ENCODE assay signal across 11 cellular contexts in genomic region chr15:64858136-64858535, GRCh38. TPM values are rescaled to one million over a fixed set of nuclear protein-coding genes. Genes with fewer than 3 reads are reported as not detected.
DNase-seq lines count a peak whose midpoint lies in the region; ATAC-seq and TF ChIP-seq lines count a peak whose summit lies in the region.
"Had no signal": no experiment of that assay in that cellular context is flagged by ENCODE, and none has a peak within 500 bp of the region (broad histone marks: within the 10 kb centered on the region; RNA-seq: fewer than 3 reads in every experiment).

No MANE protein-coding gene starts in this region.

- H3K27me3 Mint-ChIP-seq in GM23338 (ENCODE audit: insufficient read depth, low read depth, poor library complexity) (peaks cover 17% of the 10 kb centered on the region), immature natural killer cell (ENCODE audit: low read depth in 3 of 3) (peaks cover 0 to 4% (median 3%) of the 10 kb centered on the region in 3 donors)
- H3K27me3 Mint-ChIP-seq in activated T-cell treated with anti-CD3 and anti-CD28 coated beads, Interleukin-2, amount 50 U/mL, for 4 hours (ENCODE audit: low read depth): no peaks in the 10 kb centered on the region
- H3K27me3 Mint-ChIP-seq: activated naive CD8-positive, alpha-beta T cell treated with anti-CD3 and anti-CD28 coated beads for 36 hours had no signal

- H3K27me3 ChIP-seq in GM23338 (ENCODE audit: insufficient read depth) (no peaks in the 10 kb centered on the region), SJCRH30 (no peaks in the 10 kb centered on the region), BE2C (no peaks in the 10 kb centered on the region)

- H3K27ac Mint-ChIP-seq in GM23338 (peak overlapping the region; percentile 20; the same call in 1 of the 2 replicates), immature natural killer cell (peak overlapping the region; percentile 80 to 91 (median 84))
- H3K27ac Mint-ChIP-seq in stimulated activated effector memory CD8-positive, alpha-beta T cell treated with anti-CD3 and anti-CD28 coated beads, Interleukin-12 subunit alpha, Interleukin-12 subunit beta, amount 100 ng/mL, for 72 hours: peak overlapping the region; percentile 93
- H3K27ac Mint-ChIP-seq: activated naive CD8-positive, alpha-beta T cell treated with anti-CD3 and anti-CD28 coated beads for 36 hours had no signal

- peaks cover 47% of the 10 kb centered on the region for H3K4me1 Mint-ChIP-seq in GM23338
- H3K4me1 Mint-ChIP-seq in immature natural killer cell: peaks cover 66 to 72% of the 10 kb centered on the region in 2 donors
- peaks cover 68% of the 10 kb centered on the region for H3K4me1 Mint-ChIP-seq in stimulated activated effector memory CD8-positive, alpha-beta T cell treated with anti-CD3 and anti-CD28 coated beads, Interleukin-12 subunit alpha, Interleukin-12 subunit beta, amount 100 ng/mL, for 72 hours
- H3K4me1 Mint-ChIP-seq in activated T-cell treated with anti-CD3 and anti-CD28 coated beads, Interleukin-2, amount 50 U/mL, for 4 hours (ENCODE audit: low read depth): peaks cover 48% of the 10 kb centered on the region

- H3K4me3 Mint-ChIP-seq in GM23338 (no peak overlapping the region), immature natural killer cell (peak overlapping the region; percentile 62 to 75 (median 66))
- peak overlapping the region; percentile 37 for H3K4me3 Mint-ChIP-seq in stimulated activated effector memory CD8-positive, alpha-beta T cell treated with anti-CD3 and anti-CD28 coated beads, Interleukin-12 subunit alpha, Interleukin-12 subunit beta, amount 100 ng/mL, for 72 hours
- no peak overlapping the region for H3K4me3 Mint-ChIP-seq in activated T-cell treated with anti-CD3 and anti-CD28 coated beads, Interleukin-2, amount 50 U/mL, for 4 hours
- H3K4me3 Mint-ChIP-seq: activated naive CD8-positive, alpha-beta T cell treated with anti-CD3 and anti-CD28 coated beads for 36 hours had no signal

- no peaks in the 10 kb centered on the region for H3K9me2 ChIP-seq in GM23338 (ENCODE audit: insufficient read depth)

- peaks cover 12% of the 10 kb centered on the region; the same call in 1 of the 2 replicates for H3K36me3 ChIP-seq in GM23338 (ENCODE audit: insufficient read depth)
- H3K36me3 ChIP-seq in SJCRH30: peaks cover 38% of the 10 kb centered on the region
- peaks cover 6% of the 10 kb centered on the region; the same call in 1 of the 2 replicates for H3K36me3 ChIP-seq in BE2C

- peak overlapping the region; percentile 74; the same call in 1 of the 2 replicates for H3K27ac ChIP-seq in GM23338 (ENCODE audit: low read depth)
- peak overlapping the region; percentile 95; the same call in 1 of the 2 replicates for H3K27ac ChIP-seq in SJCRH30
- H3K27ac ChIP-seq: WERI-Rb-1 had no signal

- H3F3A ChIP-seq in GM23338 (replicated peaks; ENCODE audit: low read depth): 0 out of 2 replicates have a peak, but pooled peaks cover 6% of the 10 kb centered on the region

- H3K79me2 ChIP-seq in GM23338 (replicated peaks; ENCODE audit: insufficient read depth): peaks cover 44% of the 10 kb centered on the region

- H3K9me3 Mint-ChIP-seq in GM23338 (no peaks in the 10 kb centered on the region), immature natural killer cell (no peaks in the 10 kb centered on the region)
- no peaks in the 10 kb centered on the region for H3K9me3 Mint-ChIP-seq in stimulated activated effector memory CD8-positive, alpha-beta T cell treated with anti-CD3 and anti-CD28 coated beads, Interleukin-12 subunit alpha, Interleukin-12 subunit beta, amount 100 ng/mL, for 72 hours
- no peaks in the 10 kb centered on the region for H3K9me3 Mint-ChIP-seq in activated T-cell treated with anti-CD3 and anti-CD28 coated beads, Interleukin-2, amount 50 U/mL, for 4 hours
- H3K9me3 Mint-ChIP-seq: activated naive CD8-positive, alpha-beta T cell treated with anti-CD3 and anti-CD28 coated beads for 36 hours had no signal

- DNase-seq in GM23338 (ENCODE audit: low spot score) (no peak), SJCRH30 (no peak), immature natural killer cell (peak; percentile 35 to 66 (median 45)), BE2C (no peak)
- no peak for DNase-seq in stimulated activated effector memory CD8-positive, alpha-beta T cell treated with anti-CD3 and anti-CD28 coated beads, Interleukin-12 subunit alpha, Interleukin-12 subunit beta, amount 100 ng/mL, for 72 hours (ENCODE audit: low spot score in 2 of 2)
- no peak for DNase-seq in stimulated activated CD4-positive, alpha-beta T cell treated with anti-CD3 and anti-CD28 coated beads, Interleukin-2, amount 100 ng/mL, for 48 hours
- DNase-seq in activated T-cell treated with anti-CD3 and anti-CD28 coated beads, Interleukin-2, amount 50 U/mL, for 4 hours: no peak
- DNase-seq: activated naive CD8-positive, alpha-beta T cell treated with anti-CD3 and anti-CD28 coated beads for 36 hours; NCI-H82; WERI-Rb-1 had no signal

- peaks cover 32% of the 10 kb centered on the region for H3K4me1 ChIP-seq in GM23338 (ENCODE audit: insufficient read depth)
- peaks cover 32% of the 10 kb centered on the region for H3K4me1 ChIP-seq in SJCRH30
- H3K4me1 ChIP-seq in BE2C: peaks cover 15% of the 10 kb centered on the region

- peaks cover 77% of the 10 kb centered on the region for H3K36me3 Mint-ChIP-seq in GM23338 (ENCODE audit: low read depth)
- peaks cover 0 to 27% (median 0%) of the 10 kb centered on the region in 3 donors for H3K36me3 Mint-ChIP-seq in immature natural killer cell
- peaks cover 98% of the 10 kb centered on the region for H3K36me3 Mint-ChIP-seq in stimulated activated effector memory CD8-positive, alpha-beta T cell treated with anti-CD3 and anti-CD28 coated beads, Interleukin-12 subunit alpha, Interleukin-12 subunit beta, amount 100 ng/mL, for 72 hours
- H3K36me3 Mint-ChIP-seq in activated T-cell treated with anti-CD3 and anti-CD28 coated beads, Interleukin-2, amount 50 U/mL, for 4 hours (ENCODE audit: insufficient read depth): peaks cover 11% of the 10 kb centered on the region

- H4K20me1 ChIP-seq in GM23338 (replicated peaks; ENCODE audit: insufficient read depth): peaks cover 12% of the 10 kb centered on the region

- TF ChIP-seq CTCF in GM23338 (conservative IDR thresholded peaks at IDR 0.05; ENCODE audit: low read depth in 2 of 2) (no peak), BE2C (IDR thresholded peaks at IDR 0.05; ENCODE audit: low read depth, low read length) (no peak)

- H3K4me3 ChIP-seq in GM23338: no peak overlapping the region
- no peak overlapping the region for H3K4me3 ChIP-seq in SJCRH30
- H3K4me3 ChIP-seq in BE2C (ENCODE audit: low read depth, low read length): no peak overlapping the region

- H3K9me3 ChIP-seq in SJCRH30 (replicated peaks) (no peaks in the 10 kb centered on the region), BE2C (no peaks in the 10 kb centered on the region)

- ATAC-seq in GM23338 (no peak), HG02852 (IDR thresholded peaks at IDR 0.05; ENCODE audit: unreplicated experiment) (no peak)
- ATAC-seq in stimulated activated effector memory CD8-positive, alpha-beta T cell treated with anti-CD3 and anti-CD28 coated beads, Interleukin-12 subunit alpha, Interleukin-12 subunit beta, amount 100 ng/mL, for 72 hours: no peak
- ATAC-seq in activated T-cell treated with anti-CD3 and anti-CD28 coated beads, Interleukin-2, amount 50 U/mL, for 4 hours: no peak

- H2AFZ ChIP-seq in GM23338: no peak overlapping the region

- no peak overlapping the region for H3K4me2 ChIP-seq in GM23338

RNA-seq across cellular contexts. Expression of gene PLEKHO2, which starts 16.4 kb away (rescaled TPM):
- total RNA-seq in GM23338 (2014; rRNA removed; shearing (Covaris generic)): 27.8 and 29.4 TPM in 2 replicates
- polyA plus RNA-seq in GM23338 (2016; fragmentation: Nextera tagmentation; extraction: Ambion mirVana) (9.0 TPM in 2 replicates), immature natural killer cell (100 to 1,000 TPM in 1 of 3 donors, 10 to 100 TPM in 2; 37.1 to 104 (median 49.3) TPM)
- total RNA-seq in SJCRH30 (2014; rRNA removed; shearing (Covaris generic)): 26.7 and 28.5 TPM in 2 replicates
- total RNA-seq in activated T-cell treated with anti-CD3 and anti-CD28 coated beads, Interleukin-2, amount 50 U/mL, for 4 hours: 10 to 100 TPM in 2 of 3 donors, 1 to 10 TPM in 1; 9.3 to 14.2 (median 13.0) TPM
- polyA plus RNA-seq in BE2C (2012; ENCODE audit: insufficient read depth, insufficient read length, low read depth): 7.2 TPM

RNA-seq across cellular contexts. Expression of gene PIF1, which starts 32.7 kb away (rescaled TPM):
- total RNA-seq in GM23338 (2014; rRNA removed; shearing (Covaris generic)): 193 and 200 TPM in 2 replicates
- 106 and 116 TPM in 2 replicates for polyA plus RNA-seq in GM23338 (2016; fragmentation: Nextera tagmentation; extraction: Ambion mirVana)
- total RNA-seq in SJCRH30 (2014; rRNA removed; shearing (Covaris generic)): 21.6 and 22.3 TPM in 2 replicates
- polyA plus RNA-seq in immature natural killer cell: 1 to 10 TPM; 1.1 to 2.5 (median 2.1) TPM
- 1 to 10 TPM; 1.5 to 2.2 (median 1.6) TPM for total RNA-seq in activated T-cell treated with anti-CD3 and anti-CD28 coated beads, Interleukin-2, amount 50 U/mL, for 4 hours
- polyA plus RNA-seq in BE2C (2012; ENCODE audit: insufficient read depth, insufficient read length, low read depth): 4.6 TPM

RNA-seq across cellular contexts. Expression of gene ANKDD1A, which starts 53.6 kb away (rescaled TPM):
- total RNA-seq in GM23338 (2014; rRNA removed; shearing (Covaris generic)): 8.7 and 9.3 TPM in 2 replicates
- polyA plus RNA-seq in GM23338 (2016; fragmentation: Nextera tagmentation; extraction: Ambion mirVana) (5.8 and 6.7 TPM in 2 replicates), immature natural killer cell (1 to 10 TPM; 1.5 to 3.1 (median 2.3) TPM)
- 5.0 and 5.6 TPM in 2 replicates for total RNA-seq in SJCRH30 (2014; rRNA removed; shearing (Covaris generic))
- total RNA-seq in activated T-cell treated with anti-CD3 and anti-CD28 coated beads, Interleukin-2, amount 50 U/mL, for 4 hours: 1 to 10 TPM in 2 of 3 donors, under 1 TPM in 1; 0.63 to 2.4 (median 1.4) TPM
- polyA plus RNA-seq in BE2C (2012; ENCODE audit: insufficient read depth, insufficient read length, low read depth): 11.4 TPM

Comparison
In these comparisons a context has a peak if more than half of its experiments do, and no peak if none do; other contexts are left out.
1. DNase-seq: peak in immature natural killer cell (3 of 3); none in GM23338 (single experiment), SJCRH30 (0 of 2), stimulated activated effector memory CD8-positive, alpha-beta T cell treated with anti-CD3 and anti-CD28 coated beads, Interleukin-12 subunit alpha, Interleukin-12 subunit beta, amount 100 ng/mL, for 72 hours (0 of 2), stimulated activated CD4-positive, alpha-beta T cell treated with anti-CD3 and anti-CD28 coated beads, Interleukin-2, amount 100 ng/mL, for 48 hours (0 of 2), activated T-cell treated with anti-CD3 and anti-CD28 coated beads, Interleukin-2, amount 50 U/mL, for 4 hours (single experiment) and BE2C (single experiment).
2. H3K27ac Mint-ChIP-seq: peak in every context shown above with its lines; median percentile 93 in stimulated activated effector memory CD8-positive, alpha-beta T cell treated with anti-CD3 and anti-CD28 coated beads, Interleukin-12 subunit alpha, Interleukin-12 subunit beta, amount 100 ng/mL, for 72 hours; 84 in immature natural killer cell; 20 in GM23338.
3. H3K4me3 Mint-ChIP-seq: peak in immature natural killer cell (5 of 5) and stimulated activated effector memory CD8-positive, alpha-beta T cell treated with anti-CD3 and anti-CD28 coated beads, Interleukin-12 subunit alpha, Interleukin-12 subunit beta, amount 100 ng/mL, for 72 hours (single experiment); none in GM23338 (single experiment) and activated T-cell treated with anti-CD3 and anti-CD28 coated beads, Interleukin-2, amount 50 U/mL, for 4 hours (single experiment).